18 cellular contexts compared by ENCODE assay signal in the genomic region with DNA sequence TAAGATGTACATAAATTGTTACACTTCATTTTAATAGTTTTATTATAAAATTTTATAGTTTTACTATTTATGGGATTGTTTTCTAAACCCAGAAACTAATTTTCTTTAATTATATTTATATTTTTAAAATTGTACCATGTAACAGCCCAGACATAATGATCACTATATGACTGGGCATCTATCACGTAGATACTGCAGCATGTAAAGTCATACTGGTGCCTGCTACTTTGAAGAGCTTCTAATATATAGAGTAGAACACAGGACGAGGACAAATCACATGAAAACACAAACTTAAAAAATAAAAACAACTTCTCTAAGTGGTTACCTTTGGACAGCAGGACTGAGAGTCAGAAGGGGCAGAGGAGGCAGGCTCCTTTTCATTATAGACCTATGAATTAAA. TPM values are rescaled to one million over a fixed set of nuclear protein-coding genes. Genes with fewer than 3 reads are reported as not detected.
DNase-seq lines count a peak whose midpoint lies in the region; ATAC-seq, FAIRE-seq and TF ChIP-seq lines count a peak whose summit lies in the region.
"Had no signal": no experiment of that assay in that cellular context is flagged by ENCODE, and none has a peak within 500 bp of the region (broad histone marks: within the 10 kb centered on the region; RNA-seq: fewer than 3 reads in every experiment).

No MANE protein-coding gene starts in this region.

- no peaks in the 10 kb centered on the region for H3K27me3 Mint-ChIP-seq in CD8-positive, alpha-beta memory T cell
- H3K27me3 Mint-ChIP-seq in activated T-helper 17 cell treated with anti-CD3 and anti-CD28 coated beads, Interleukin-2, amount 50 U/mL, for 72 hours, result no peaks in the 10 kb centered on the region
- no peaks in the 10 kb centered on the region for H3K27me3 Mint-ChIP-seq in natural killer cell treated with Interleukin-12 subunit alpha and Interleukin-12 subunit beta and Interleukin-15 and Interleukin-18, amount 100 ng/mL, for 72 hours

- DNase-seq in CD8-positive, alpha-beta memory T cell, result no peak
- no peak for DNase-seq in HL-60 (ENCODE audit: low read depth in 1 of 2, low spot score in 1 of 2)
- DNase-seq in natural killer cell treated with Interleukin-12 subunit alpha and Interleukin-12 subunit beta and Interleukin-15 and Interleukin-18, amount 100 ng/mL, for 72 hours (ENCODE audit: low spot score), result no peak
- DNase-seq in RCC 7860 (ENCODE audit: low spot score), result no peak
- DNase-seq in H54 (ENCODE audit: insufficient read length, low spot score), result no peak
- no peak for DNase-seq in ovary
- DNase-seq: effector CD4-positive, alpha-beta T cell; hippocampal formation; left cardiac atrium; Peyer's patch; stimulated activated CD4-positive, alpha-beta T cell treated with anti-CD3 and anti-CD28 coated beads, Interleukin-12 subunit alpha, Interleukin-12 subunit beta, amount 100 ng/mL, for 4 hours; substantia nigra; SW 1271 had no signal

- H3K4me1 Mint-ChIP-seq in CD8-positive, alpha-beta memory T cell, result peaks cover 51 to 78% (median 68%) of the 10 kb centered on the region in 3 donors
- peaks cover 33% of the 10 kb centered on the region for H3K4me1 Mint-ChIP-seq in activated T-helper 17 cell treated with anti-CD3 and anti-CD28 coated beads, Interleukin-2, amount 50 U/mL, for 72 hours
- H3K4me1 Mint-ChIP-seq in natural killer cell treated with Interleukin-12 subunit alpha and Interleukin-12 subunit beta and Interleukin-15 and Interleukin-18, amount 100 ng/mL, for 72 hours (ENCODE audit: low read depth in 2 of 2), result peaks cover 39 to 58% of the 10 kb centered on the region in 2 donors

- no peaks in the 10 kb centered on the region for H3K36me3 ChIP-seq in CD8-positive, alpha-beta memory T cell (ENCODE audit: insufficient read depth, low read length)
- H3K36me3 ChIP-seq in ovary, result no peaks in the 10 kb centered on the region
- H3K36me3 ChIP-seq: breast epithelium, Peyer's patch, prostate gland had no signal

- H3K4me3 ChIP-seq in CD8-positive, alpha-beta memory T cell (ENCODE audit: low read length), result peak overlapping the region; percentile 33
- H3K4me3 ChIP-seq in HL-60 (replicated peaks; ENCODE audit: insufficient read depth, low read length) (no peak overlapping the region), ovary (no peak overlapping the region)
- H3K4me3 ChIP-seq: breast epithelium, Peyer's patch, prostate gland had no signal

- H3K36me3 Mint-ChIP-seq in CD8-positive, alpha-beta memory T cell, result peaks cover 0 to 45% (median 0%) of the 10 kb centered on the region in 3 donors
- peaks cover 75% of the 10 kb centered on the region for H3K36me3 Mint-ChIP-seq in activated T-helper 17 cell treated with anti-CD3 and anti-CD28 coated beads, Interleukin-2, amount 50 U/mL, for 72 hours (ENCODE audit: low read depth)
- peaks cover 14% of the 10 kb centered on the region for H3K36me3 Mint-ChIP-seq in natural killer cell treated with Interleukin-12 subunit alpha and Interleukin-12 subunit beta and Interleukin-15 and Interleukin-18, amount 100 ng/mL, for 72 hours
- H3K36me3 Mint-ChIP-seq: WTC11 had no signal

- H3K4me3 Mint-ChIP-seq in CD8-positive, alpha-beta memory T cell, result peak overlapping the region; percentile 85 to 95 (median 90)
- H3K4me3 Mint-ChIP-seq in activated T-helper 17 cell treated with anti-CD3 and anti-CD28 coated beads, Interleukin-2, amount 50 U/mL, for 72 hours, result peak overlapping the region; percentile 96
- peak overlapping the region; percentile 84 for H3K4me3 Mint-ChIP-seq in natural killer cell treated with Interleukin-12 subunit alpha and Interleukin-12 subunit beta and Interleukin-15 and Interleukin-18, amount 100 ng/mL, for 72 hours
- H3K4me3 Mint-ChIP-seq: WTC11 had no signal

- H3K27ac ChIP-seq in CD8-positive, alpha-beta memory T cell (ENCODE audit: low read depth, low read length), result no peak overlapping the region
- H3K27ac ChIP-seq in HL-60 (replicated peaks) (peak overlapping the region; percentile 21; the same call in 1 of the 2 replicates), ovary (no peak overlapping the region)
- H3K27ac ChIP-seq: prostate gland had no signal

- peaks cover 46% of the 10 kb centered on the region for H3K4me1 ChIP-seq in CD8-positive, alpha-beta memory T cell (ENCODE audit: insufficient read depth, low read length)
- H3K4me1 ChIP-seq in ovary (ENCODE audit: insufficient read depth), result no peaks in the 10 kb centered on the region
- H3K4me1 ChIP-seq: prostate gland had no signal

- intact Hi-C loops in ovary (cut with DNase I), result no loop called here

- CTCF ChIA-PET in CD8-positive, alpha-beta memory T cell (lab: Charles Lee), result interaction anchor here (1.2 to 1.7 kb wide), 5 partner anchors 29 to 47 kb away, joined by 3 to 8 read pairs (median 4); no protein-coding TSS in a partner anchor

- H3K9me3 Mint-ChIP-seq in CD8-positive, alpha-beta memory T cell, result no peaks in the 10 kb centered on the region
- H3K9me3 Mint-ChIP-seq in activated T-helper 17 cell treated with anti-CD3 and anti-CD28 coated beads, Interleukin-2, amount 50 U/mL, for 72 hours, result no peaks in the 10 kb centered on the region
- H3K9me3 Mint-ChIP-seq in natural killer cell treated with Interleukin-12 subunit alpha and Interleukin-12 subunit beta and Interleukin-15 and Interleukin-18, amount 100 ng/mL, for 72 hours, result no peaks in the 10 kb centered on the region
- H3K9me3 Mint-ChIP-seq: WTC11 had no signal

- TF ChIP-seq CTCF in HL-60 (IDR thresholded peaks at IDR 0.05; ENCODE audit: insufficient read depth, low read length) (no peak), ovary (IDR thresholded peaks at IDR 0.05) (no peak)

- no peak for FAIRE-seq in RCC 7860 (lab: Jason Lieb, UNC)
- no peak for FAIRE-seq in H54 (lab: Jason Lieb, UNC)
- FAIRE-seq: GM18507 had no signal

- peak overlapping the region; percentile 68 to 96 (median 92) for H3K27ac Mint-ChIP-seq in CD8-positive, alpha-beta memory T cell
- peak overlapping the region; percentile 65 for H3K27ac Mint-ChIP-seq in activated T-helper 17 cell treated with anti-CD3 and anti-CD28 coated beads, Interleukin-2, amount 50 U/mL, for 72 hours
- H3K27ac Mint-ChIP-seq in natural killer cell treated with Interleukin-12 subunit alpha and Interleukin-12 subunit beta and Interleukin-15 and Interleukin-18, amount 100 ng/mL, for 72 hours, result peak overlapping the region; percentile 91 to 97
- H3K27ac Mint-ChIP-seq: WTC11 had no signal

- no peaks in the 10 kb centered on the region for H3K9me3 ChIP-seq in CD8-positive, alpha-beta memory T cell (ENCODE audit: low read length)
- no peaks in the 10 kb centered on the region for H3K9me3 ChIP-seq in ovary
- H3K9me3 ChIP-seq: breast epithelium, Peyer's patch, prostate gland had no signal

- peak; percentile 86 for ATAC-seq in activated T-helper 17 cell treated with anti-CD3 and anti-CD28 coated beads, Interleukin-2, amount 50 U/mL, for 72 hours (replicated peaks)
- ATAC-seq in natural killer cell treated with Interleukin-12 subunit alpha and Interleukin-12 subunit beta and Interleukin-15 and Interleukin-18, amount 100 ng/mL, for 72 hours, result peak in 1 of 2 donors; percentile 90
- ATAC-seq: left cardiac atrium, WTC11 had no signal

- POLR2A ChIA-PET in CD8-positive, alpha-beta memory T cell (lab: Charles Lee), result interaction anchor here (1.4 kb wide), 1 partner anchor 47 kb away, joined by 5 read pairs; the partner anchor contains the start of gene WBP4

- H3K27me3 ChIP-seq in CD8-positive, alpha-beta memory T cell (ENCODE audit: insufficient read depth, low read length, poor library complexity, severe bottlenecking), result no peaks in the 10 kb centered on the region
- no peaks in the 10 kb centered on the region for H3K27me3 ChIP-seq in HL-60 (ENCODE audit: insufficient read depth, poor library complexity, severe bottlenecking)
- no peaks in the 10 kb centered on the region for H3K27me3 ChIP-seq in ovary
- H3K27me3 ChIP-seq: breast epithelium, Peyer's patch had no signal

- no peak for TF ChIP-seq EP300 in ovary (IDR thresholded peaks at IDR 0.05)

- TF ChIP-seq POLR2A in H54 (IDR thresholded peaks at IDR 0.05; ENCODE audit: low read depth, low read length), result no peak
- no peak for TF ChIP-seq POLR2A in ovary (IDR thresholded peaks at IDR 0.05)

- WGBS in ovary, 3 donors, result 90 to 96% (median 94%) methylated on average over 2 of the region's 2 CpGs

RNA-seq across cellular contexts. Expression of gene ELF1, which starts 5.3 kb away (rescaled TPM):
- total RNA-seq in CD8-positive, alpha-beta memory T cell, result 10 to 100 TPM; 76.8 to 77.6 TPM
- polyA plus RNA-seq in CD8-positive, alpha-beta memory T cell, result 139 TPM
- 10 to 100 TPM; 76.0 to 80.1 TPM for total RNA-seq in activated T-helper 17 cell treated with anti-CD3 and anti-CD28 coated beads, Interleukin-2, amount 50 U/mL, for 72 hours
- total RNA-seq in natural killer cell treated with Interleukin-12 subunit alpha and Interleukin-12 subunit beta and Interleukin-15 and Interleukin-18, amount 100 ng/mL, for 72 hours, result 10 to 100 TPM; 61.8 to 86.1 TPM
- 10 to 100 TPM; 41.0 to 53.2 (median 47.7) TPM for total RNA-seq in ovary
- 10 to 100 TPM; 28.5 to 49.3 TPM for polyA plus RNA-seq in ovary

RNA-seq across cellular contexts. Expression of gene WBP4, which starts 47.5 kb away (rescaled TPM):
- 10 to 100 TPM; 15.5 to 15.8 TPM for total RNA-seq in CD8-positive, alpha-beta memory T cell
- 4.7 TPM for polyA plus RNA-seq in CD8-positive, alpha-beta memory T cell
- total RNA-seq in activated T-helper 17 cell treated with anti-CD3 and anti-CD28 coated beads, Interleukin-2, amount 50 U/mL, for 72 hours, result 10 to 100 TPM in 1 of 2 donors, 1 to 10 TPM in 1; 9.7 to 10.6 TPM
- 10 to 100 TPM in 1 of 2 donors, 1 to 10 TPM in 1; 8.5 to 10.6 TPM for total RNA-seq in natural killer cell treated with Interleukin-12 subunit alpha and Interleukin-12 subunit beta and Interleukin-15 and Interleukin-18, amount 100 ng/mL, for 72 hours
- total RNA-seq in ovary, result 10 to 100 TPM in 3 of 7 donors, 1 to 10 TPM in 4; 7.5 to 10.8 (median 9.8) TPM
- 10 to 100 TPM; 11.4 to 13.2 TPM for polyA plus RNA-seq in ovary
